Comparison of ENCODE assay signal across 5 cellular contexts in genomic region chr6:149848343-149848742, GRCh38. TPM values are rescaled to one million over a fixed set of nuclear protein-coding genes. Genes with fewer than 3 reads are reported as not detected.
"Had no signal": no experiment of that assay in that cellular context is flagged by ENCODE, and none has a peak within 500 bp of the region (broad histone marks: within the 10 kb centered on the region; RNA-seq: fewer than 3 reads in every experiment).

No MANE protein-coding gene starts in this region.

RNA-seq across cellular contexts. Expression of gene RAET1E, which starts 49.6 kb away (rescaled TPM):
- total RNA-seq: activated CD4-positive, alpha-beta memory T cell treated with anti-CD3 and anti-CD28 coated beads for 36 hours; activated CD4-positive, alpha-beta T cell treated with anti-CD3 and anti-CD28 coated beads, Interleukin-2, amount 10 ng/mL, durations not matched to agents 7 days and 5 days; activated T-cell treated with anti-CD3 and anti-CD28 coated beads, Interleukin-2, amount 50 U/mL, for 4 hours; SK-MEL-5; T-cell had no signal
